ENCODE assay signal across 12 cellular contexts in the genomic region with DNA sequence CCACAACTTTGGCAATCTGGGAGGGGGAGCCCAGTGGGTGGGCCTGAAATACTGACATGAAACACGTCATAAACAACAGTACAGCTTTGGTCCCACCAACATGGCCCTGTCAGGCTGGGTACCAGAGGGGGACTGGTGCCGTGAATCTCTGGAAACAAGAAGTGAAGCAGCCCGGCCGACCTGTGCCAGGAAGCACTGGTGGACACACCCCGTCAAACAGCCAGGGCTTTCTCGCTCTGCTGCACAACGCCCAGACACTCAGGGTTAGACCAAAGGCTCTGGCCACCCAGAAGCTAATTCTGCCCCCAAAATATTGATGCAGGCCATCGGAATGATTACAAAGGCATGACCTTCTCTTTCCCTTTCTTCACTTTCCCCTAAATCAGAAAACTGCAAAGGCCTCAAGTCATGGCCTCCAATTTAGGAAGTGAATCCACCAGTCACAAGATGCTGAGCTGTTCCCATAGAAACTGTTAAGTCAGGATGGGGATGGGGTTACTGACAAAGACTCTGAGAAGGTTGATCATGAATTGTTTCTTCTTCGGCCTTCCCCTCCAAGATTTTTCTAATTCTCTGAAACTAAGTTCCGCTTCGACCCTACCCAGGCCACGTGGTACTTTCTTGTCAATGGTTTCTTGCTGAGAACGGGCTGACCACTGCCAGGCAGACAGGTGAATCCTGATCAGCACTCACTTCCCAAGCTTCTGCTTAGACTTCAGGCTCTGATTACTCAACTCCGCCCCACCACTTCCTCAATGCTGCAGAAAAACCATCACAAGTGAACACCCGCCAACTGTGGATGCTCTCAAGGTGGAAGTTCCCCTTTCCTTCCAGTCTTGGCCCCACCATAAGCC. TPM values are rescaled to one million over a fixed set of nuclear protein-coding genes. Genes with fewer than 3 reads are reported as not detected.
DNase-seq lines count a peak whose midpoint lies in the region; ATAC-seq and TF ChIP-seq lines count a peak whose summit lies in the region.
"Had no signal": no experiment of that assay in that cellular context is flagged by ENCODE, and none has a peak within 500 bp of the region (broad histone marks: within the 10 kb centered on the region; RNA-seq: fewer than 3 reads in every experiment).

No MANE protein-coding gene starts in this region.

- peak overlapping the region; percentile 62 to 74 for H3K4me3 Mint-ChIP-seq in CD14-positive monocyte
- H3K4me3 Mint-ChIP-seq in WTC11: no peak overlapping the region
- H3K4me3 Mint-ChIP-seq in naive B cell: peak overlapping the region; percentile 55 to 86 (median 72)

- no peak overlapping the region for H3K27ac ChIP-seq in HEK293 (ENCODE audit: extremely low read depth, low read depth, low read length)

- H3K4me1 Mint-ChIP-seq in CD14-positive monocyte (peaks cover 52% of the 10 kb centered on the region), WTC11 (peaks cover 18% of the 10 kb centered on the region), naive B cell (peaks cover 29 to 58% (median 37%) of the 10 kb centered on the region in 3 donors)

- CTCF ChIA-PET in HEK293 (lab: Yijun Ruan, JAX) (interaction anchor here (0.7 to 1.8 kb wide), 3 partner anchors 74 to 190 kb away, joined by 3 to 5 read pairs (median 3); no protein-coding TSS in a partner anchor), WTC11 (lab: Charles Lee) (interaction anchor here (1.6 kb wide), 1 partner anchor 74 kb away, joined by 4 read pairs; no protein-coding TSS in a partner anchor)

- DNase-seq in CD14-positive monocyte (ENCODE audit: low spot score): peak; percentile 85
- DNase-seq in WTC11 (ENCODE audit: low spot score): no peak
- DNase-seq in naive B cell: peak; percentile 58
- no peak for DNase-seq in T-helper 2 cell
- no peak for DNase-seq in activated CD8-positive, alpha-beta memory T cell treated with anti-CD3 and anti-CD28 coated beads, Interleukin-2, amount 50 U/mL, for 4 hours
- no peak for DNase-seq in EL
- DNase-seq: COR-L47, H7, NCI-H510A treated with DMSO at 0.1 percent for 48 hours had no signal

- H3K4me3 ChIP-seq in HEK293 (ENCODE audit: low read depth, low read length): no peak overlapping the region
- H3K4me3 ChIP-seq: coronary artery had no signal

- intact Hi-C loops in CD14-positive monocyte (cut with micrococcal nuclease): no loop called here

- H3K9me3 Mint-ChIP-seq in CD14-positive monocyte (no peaks in the 10 kb centered on the region), WTC11 (no peaks in the 10 kb centered on the region), naive B cell (no peaks in the 10 kb centered on the region)

- TF ChIP-seq CTCF in CD14-positive monocyte (IDR thresholded peaks at IDR 0.05) (no peak), HEK293 (tag by site-specific recombination; IDR thresholded peaks at IDR 0.05) (no peak), WTC11 (IDR thresholded peaks at IDR 0.05) (no peak)

- H3K9me3 ChIP-seq in HEK293 (ENCODE audit: control insufficient read depth, insufficient read depth, low read depth, low read length): no peaks in the 10 kb centered on the region

- H3K27ac Mint-ChIP-seq in CD14-positive monocyte: peak overlapping the region; percentile 93 to 99 (median 98)
- peak overlapping the region; percentile 74; the same call in 1 of the 2 replicates for H3K27ac Mint-ChIP-seq in WTC11
- peak overlapping the region; percentile 49 to 94 (median 84) for H3K27ac Mint-ChIP-seq in naive B cell

- H3K27me3 Mint-ChIP-seq in CD14-positive monocyte (ENCODE audit: low read depth in 3 of 3): peaks cover 0 to 3% (median 2%) of the 10 kb centered on the region in 3 donors
- no peaks in the 10 kb centered on the region; the same call in 1 of the 2 replicates for H3K27me3 Mint-ChIP-seq in WTC11 (ENCODE audit: low read depth)
- H3K27me3 Mint-ChIP-seq in naive B cell: no peaks in the 10 kb centered on the region

- ATAC-seq in WTC11: no peak
- ATAC-seq in naive B cell (ENCODE audit: low read depth in 2 of 2): peak; percentile 90 to 93
- no peak for ATAC-seq in HG03139 (IDR thresholded peaks at IDR 0.05; ENCODE audit: unreplicated experiment)

- H3K4me1 ChIP-seq in HEK293 (ENCODE audit: control insufficient read depth, insufficient read depth, low read length): peaks cover 2% of the 10 kb centered on the region

- peaks cover 16 to 78% of the 10 kb centered on the region in 2 experiments; a peak in 2 of 3 replicates for H3K36me3 ChIP-seq in HEK293 (ENCODE audit: control insufficient read depth in 2 of 2, insufficient read depth in 1 of 2, low read length in 2 of 2)

- H3K36me3 Mint-ChIP-seq in CD14-positive monocyte (peaks cover 56 to 73% of the 10 kb centered on the region in 2 donors), WTC11 (peaks cover 12% of the 10 kb centered on the region), naive B cell (peaks cover 2 to 3% of the 10 kb centered on the region in 2 donors)

- POLR2A ChIA-PET in HEK293 (lab: Yijun Ruan, JAX) (no interaction called here), WTC11 (lab: Charles Lee) (no interaction called here)

TF ChIP-seq in HEK293, 187 proteins besides CTCF, POLR2A, EP300 and RAD21:
- TF ChIP-seq PRDM1 (tag by site-specific recombination; IDR thresholded peaks at IDR 0.05): peak; percentile 51
- no peak for TF ChIP-seq KLF1 (tag by site-specific recombination; IDR thresholded peaks at IDR 0.05)
- TF ChIP-seq, protein P1, sequence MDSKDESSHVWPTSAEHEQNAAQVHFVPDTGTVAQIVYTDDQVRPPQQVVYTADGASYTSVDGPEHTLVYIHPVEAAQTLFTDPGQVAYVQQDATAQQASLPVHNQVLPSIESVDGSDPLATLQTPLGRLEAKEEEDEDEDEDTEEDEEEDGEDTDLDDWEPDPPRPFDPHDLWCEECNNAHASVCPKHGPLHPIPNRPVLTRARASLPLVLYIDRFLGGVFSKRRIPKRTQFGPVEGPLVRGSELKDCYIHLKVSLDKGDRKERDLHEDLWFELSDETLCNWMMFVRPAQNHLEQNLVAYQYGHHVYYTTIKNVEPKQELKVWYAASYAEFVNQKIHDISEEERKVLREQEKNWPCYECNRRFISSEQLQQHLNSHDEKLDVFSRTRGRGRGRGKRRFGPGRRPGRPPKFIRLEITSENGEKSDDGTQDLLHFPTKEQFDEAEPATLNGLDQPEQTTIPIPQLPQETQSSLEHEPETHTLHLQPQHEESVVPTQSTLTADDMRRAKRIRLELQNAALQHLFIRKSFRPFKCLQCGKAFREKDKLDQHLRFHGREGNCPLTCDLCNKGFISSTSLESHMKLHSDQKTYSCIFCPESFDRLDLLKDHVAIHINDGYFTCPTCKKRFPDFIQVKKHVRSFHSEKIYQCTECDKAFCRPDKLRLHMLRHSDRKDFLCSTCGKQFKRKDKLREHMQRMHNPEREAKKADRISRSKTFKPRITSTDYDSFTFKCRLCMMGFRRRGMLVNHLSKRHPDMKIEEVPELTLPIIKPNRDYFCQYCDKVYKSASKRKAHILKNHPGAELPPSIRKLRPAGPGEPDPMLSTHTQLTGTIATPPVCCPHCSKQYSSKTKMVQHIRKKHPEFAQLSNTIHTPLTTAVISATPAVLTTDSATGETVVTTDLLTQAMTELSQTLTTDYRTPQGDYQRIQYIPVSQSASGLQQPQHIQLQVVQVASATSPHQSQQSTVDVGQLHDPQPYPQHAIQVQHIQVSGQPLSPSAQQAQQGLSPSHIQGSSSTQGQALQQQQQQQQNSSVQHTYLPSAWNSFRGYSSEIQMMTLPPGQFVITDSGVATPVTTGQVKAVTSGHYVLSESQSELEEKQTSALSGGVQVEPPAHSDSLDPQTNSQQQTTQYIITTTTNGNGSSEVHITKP (tag by site-specific recombination; IDR thresholded peaks at IDR 0.05): peak; percentile 76

TF ChIP-seq in WTC11, 78 proteins besides CTCF, POLR2A, EP300 and RAD21 (continues in another document):
- TF ChIP-seq NR3C1 (CRISPR knock-in tag; conservative IDR thresholded peaks at IDR 0.05; ENCODE audit: low read depth) (no peak), ZNF416 (CRISPR knock-in tag; IDR thresholded peaks at IDR 0.05) (no peak), JUN (CRISPR knock-in tag; IDR thresholded peaks at IDR 0.05) (no peak), TEAD4 (CRISPR knock-in tag; IDR thresholded peaks at IDR 0.05) (no peak), SMAD3 (CRISPR knock-in tag; IDR thresholded peaks at IDR 0.05; ENCODE audit: borderline replicate concordance) (no peak)
- TF ChIP-seq, protein P2, sequence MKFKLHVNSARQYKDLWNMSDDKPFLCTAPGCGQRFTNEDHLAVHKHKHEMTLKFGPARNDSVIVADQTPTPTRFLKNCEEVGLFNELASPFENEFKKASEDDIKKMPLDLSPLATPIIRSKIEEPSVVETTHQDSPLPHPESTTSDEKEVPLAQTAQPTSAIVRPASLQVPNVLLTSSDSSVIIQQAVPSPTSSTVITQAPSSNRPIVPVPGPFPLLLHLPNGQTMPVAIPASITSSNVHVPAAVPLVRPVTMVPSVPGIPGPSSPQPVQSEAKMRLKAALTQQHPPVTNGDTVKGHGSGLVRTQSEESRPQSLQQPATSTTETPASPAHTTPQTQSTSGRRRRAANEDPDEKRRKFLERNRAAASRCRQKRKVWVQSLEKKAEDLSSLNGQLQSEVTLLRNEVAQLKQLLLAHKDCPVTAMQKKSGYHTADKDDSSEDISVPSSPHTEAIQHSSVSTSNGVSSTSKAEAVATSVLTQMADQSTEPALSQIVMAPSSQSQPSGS (CRISPR knock-in tag; IDR thresholded peaks at IDR 0.05; ENCODE audit: borderline replicate concordance, low read depth): no peak
- TF ChIP-seq, protein P3, sequence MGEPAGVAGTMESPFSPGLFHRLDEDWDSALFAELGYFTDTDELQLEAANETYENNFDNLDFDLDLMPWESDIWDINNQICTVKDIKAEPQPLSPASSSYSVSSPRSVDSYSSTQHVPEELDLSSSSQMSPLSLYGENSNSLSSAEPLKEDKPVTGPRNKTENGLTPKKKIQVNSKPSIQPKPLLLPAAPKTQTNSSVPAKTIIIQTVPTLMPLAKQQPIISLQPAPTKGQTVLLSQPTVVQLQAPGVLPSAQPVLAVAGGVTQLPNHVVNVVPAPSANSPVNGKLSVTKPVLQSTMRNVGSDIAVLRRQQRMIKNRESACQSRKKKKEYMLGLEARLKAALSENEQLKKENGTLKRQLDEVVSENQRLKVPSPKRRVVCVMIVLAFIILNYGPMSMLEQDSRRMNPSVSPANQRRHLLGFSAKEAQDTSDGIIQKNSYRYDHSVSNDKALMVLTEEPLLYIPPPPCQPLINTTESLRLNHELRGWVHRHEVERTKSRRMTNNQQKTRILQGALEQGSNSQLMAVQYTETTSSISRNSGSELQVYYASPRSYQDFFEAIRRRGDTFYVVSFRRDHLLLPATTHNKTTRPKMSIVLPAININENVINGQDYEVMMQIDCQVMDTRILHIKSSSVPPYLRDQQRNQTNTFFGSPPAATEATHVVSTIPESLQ (CRISPR knock-in tag; IDR thresholded peaks at IDR 0.05): no peak

RNA-seq across cellular contexts. Expression of a gene that starts 6.7 kb away (rescaled TPM):
- polyA plus RNA-seq in CD14-positive monocyte: 10 to 100 TPM; 43.5 to 45.0 TPM
- total RNA-seq in WTC11 (2021): 58.3 to 68.4 TPM (median 60.2 TPM) in 3 replicates
- polyA plus RNA-seq in naive B cell (ENCODE audit: low read depth in 6 of 6): 10 to 100 TPM; 25.2 to 44.0 (median 35.2) TPM

RNA-seq across cellular contexts. Expression of a gene that starts 39.4 kb away (rescaled TPM):
- polyA plus RNA-seq in CD14-positive monocyte: 10 to 100 TPM; 53.0 to 58.7 TPM
- 17.1 to 26.8 TPM (median 18.5 TPM) in 3 replicates for total RNA-seq in WTC11 (2021)
- polyA plus RNA-seq in naive B cell (ENCODE audit: low read depth in 6 of 6): 100 to 1,000 TPM in 1 of 6 donors, 10 to 100 TPM in 5; 57.0 to 102 (median 61.1) TPM

Comparison
In these comparisons a context has a peak if more than half of its experiments do, and no peak if none do; other contexts are left out.
1. DNase-seq: peak in CD14-positive monocyte (single experiment) and naive B cell (single experiment); none in WTC11 (single experiment), T-helper 2 cell (0 of 5), activated CD8-positive, alpha-beta memory T cell treated with anti-CD3 and anti-CD28 coated beads, Interleukin-2, amount 50 U/mL, for 4 hours (single experiment) and EL (single experiment).
2. ATAC-seq: peak in naive B cell (2 of 2); none in WTC11 (single experiment) and HG03139 (single experiment).
3. Peak in every context shown above with its lines, with median percentiles within 50 percentile points of each other: H3K27ac Mint-ChIP-seq.